ENCODE assay signal across 16 cellular contexts in the genomic region with DNA sequence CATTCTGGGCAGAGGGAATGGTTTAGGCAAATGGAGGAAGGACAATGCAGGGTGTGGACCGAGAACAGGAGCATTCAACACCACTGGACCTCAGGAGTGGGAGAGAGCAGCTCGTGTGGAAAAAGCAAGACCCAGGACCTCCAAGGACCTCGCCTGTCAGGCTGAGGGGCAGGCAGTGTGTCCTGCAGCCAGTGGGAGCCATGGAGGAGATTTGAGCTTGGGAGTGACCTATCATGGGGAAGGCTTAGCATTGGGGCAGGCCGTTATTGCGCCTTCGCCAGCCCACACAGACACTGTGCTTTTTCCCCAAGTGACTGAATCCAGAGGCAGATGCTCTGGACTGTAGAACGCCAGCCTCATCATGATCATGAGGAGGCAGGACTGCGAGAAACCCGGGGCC. TPM values are rescaled to one million over a fixed set of nuclear protein-coding genes. Genes with fewer than 3 reads are reported as not detected.
"Had no signal": no experiment of that assay in that cellular context is flagged by ENCODE, and none has a peak within 500 bp of the region (broad histone marks: within the 10 kb centered on the region; RNA-seq: fewer than 3 reads in every experiment).

No MANE protein-coding gene starts in this region.

- DNase-seq: activated CD4-positive, alpha-beta T cell treated with anti-CD3 and anti-CD28 coated beads, Interleukin-2, amount 10 ng/mL, durations not matched to agents 7 days and 5 days; activated CD8-positive, alpha-beta memory T cell treated with anti-CD3 and anti-CD28 coated beads for 24 hours; activated naive CD4-positive, alpha-beta T cell treated with Interleukin-2 at 50 U/mL for 16 hours; esophagus squamous epithelium; left ventricle myocardium inferior; mesenchymal stem cell; stimulated activated CD4-positive, alpha-beta T cell treated with anti-CD3 and anti-CD28 coated beads, Interleukin-12 subunit alpha, Interleukin-12 subunit beta, amount 100 ng/mL, for 4 hours; stimulated activated CD4-positive, alpha-beta T cell treated with anti-CD3 and anti-CD28 coated beads, Interleukin-2, amount 100 ng/mL, for 24 hours; T-helper 9 cell; thyroid gland had no signal

- H3K4me1 ChIP-seq: thyroid gland had no signal

- H3K4me3 ChIP-seq: esophagus squamous epithelium, left ventricle myocardium inferior, thyroid gland had no signal

- H3K9ac ChIP-seq: parathyroid adenoma had no signal

- H3K9me3 Mint-ChIP-seq: activated CD4-positive, alpha-beta T cell treated with anti-CD3 and anti-CD28 coated beads, Interleukin-2, amount 10 ng/mL, durations not matched to agents 7 days and 5 days; activated T-helper 1 cell treated with anti-CD3 and anti-CD28 coated beads, Interleukin-12 subunit alpha, Interleukin-12 subunit beta, Interleukin-2, Interleukin-4 antibody, amounts not matched to agents 30 ng/mL and 10 ng/mL and 1 ng/mL, durations not matched to agents 14 hours and 24 hours and 36 hours had no signal

- H3K9me3 ChIP-seq: esophagus squamous epithelium, left ventricle myocardium inferior, neutrophil, thyroid gland had no signal

- H3K27ac Mint-ChIP-seq: activated CD4-positive, alpha-beta T cell treated with anti-CD3 and anti-CD28 coated beads, Interleukin-2, amount 10 ng/mL, durations not matched to agents 7 days and 5 days; activated T-helper 1 cell treated with anti-CD3 and anti-CD28 coated beads, Interleukin-12 subunit alpha, Interleukin-12 subunit beta, Interleukin-2, Interleukin-4 antibody, amounts not matched to agents 30 ng/mL and 10 ng/mL and 1 ng/mL, durations not matched to agents 14 hours and 24 hours and 36 hours had no signal

- H3K27ac ChIP-seq: esophagus squamous epithelium, left ventricle myocardium inferior, neutrophil, parathyroid adenoma, thyroid gland had no signal

- H3K4me3 Mint-ChIP-seq: activated CD4-positive, alpha-beta T cell treated with anti-CD3 and anti-CD28 coated beads, Interleukin-2, amount 10 ng/mL, durations not matched to agents 7 days and 5 days; activated T-helper 1 cell treated with anti-CD3 and anti-CD28 coated beads, Interleukin-12 subunit alpha, Interleukin-12 subunit beta, Interleukin-2, Interleukin-4 antibody, amounts not matched to agents 30 ng/mL and 10 ng/mL and 1 ng/mL, durations not matched to agents 14 hours and 24 hours and 36 hours had no signal

- H3K27me3 ChIP-seq: neutrophil, thyroid gland had no signal

- H3K36me3 ChIP-seq: esophagus squamous epithelium, left ventricle myocardium inferior, neutrophil, thyroid gland had no signal

- H3K27me3 Mint-ChIP-seq: activated CD4-positive, alpha-beta T cell treated with anti-CD3 and anti-CD28 coated beads, Interleukin-2, amount 10 ng/mL, durations not matched to agents 7 days and 5 days had no signal

- H2AFZ ChIP-seq: parathyroid adenoma had no signal

RNA-seq across cellular contexts. Expression of a gene that starts 3.2 kb away (rescaled TPM):
- total RNA-seq: endothelial cell of umbilical vein, fibroblast of villous mesenchyme, urinary bladder had no signal
- polyA plus RNA-seq: endothelial cell of umbilical vein, urinary bladder had no signal
